Comparison of ENCODE assay signal across 16 cellular contexts in the genomic region with DNA sequence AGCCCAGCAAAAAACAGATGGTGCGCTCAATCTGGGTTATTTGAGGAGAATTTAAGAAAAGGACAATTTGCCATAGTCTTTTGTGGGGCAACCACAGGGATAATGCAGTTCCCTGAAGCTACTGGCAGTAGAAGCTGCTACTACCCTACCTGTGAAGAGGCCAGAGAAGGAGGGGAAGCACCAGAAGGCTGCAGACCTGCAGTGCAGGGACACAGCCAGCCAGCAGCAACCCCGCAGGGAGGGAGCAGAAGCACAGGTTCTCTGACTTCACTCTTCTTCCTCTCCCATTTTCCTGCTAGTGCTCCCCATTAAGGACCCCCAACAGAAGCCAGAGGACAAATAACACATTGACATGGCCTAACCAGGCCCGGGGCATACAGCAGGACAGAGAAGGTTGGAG. TPM values are rescaled to one million over a fixed set of nuclear protein-coding genes. Genes with fewer than 3 reads are reported as not detected.
DNase-seq lines count a peak whose midpoint lies in the region; ATAC-seq, FAIRE-seq and TF ChIP-seq lines count a peak whose summit lies in the region.
"Had no signal": no experiment of that assay in that cellular context is flagged by ENCODE, and none has a peak within 500 bp of the region (broad histone marks: within the 10 kb centered on the region; RNA-seq: fewer than 3 reads in every experiment).

No MANE protein-coding gene starts in this region.

- TF ChIP-seq EP300 in HepG2 (IDR thresholded peaks at IDR 0.05; ENCODE audit: low read depth in 2 of 2, low read length in 2 of 2) (no peak), HepG2 (CRISPR knock-in tag; IDR thresholded peaks at IDR 0.05; ENCODE audit: borderline replicate concordance) (no peak), stomach (IDR thresholded peaks at IDR 0.05) (no peak)

- no peaks in the 10 kb centered on the region for H3K36me3 ChIP-seq in HepG2 (replicated peaks in 1 of 2; ENCODE audit: control insufficient read depth in 1 of 2, insufficient read depth in 2 of 2, low read length in 2 of 2)
- no peaks in the 10 kb centered on the region for H3K36me3 ChIP-seq in stomach
- H3K36me3 ChIP-seq: ovary had no signal

- no peak overlapping the region for H3K4me3 ChIP-seq in HepG2 (replicated peaks in 1 of 3; ENCODE audit: insufficient read depth in 1 of 3, low read depth in 2 of 3, low read length in 3 of 3)
- H3K4me3 ChIP-seq in stomach = no peak overlapping the region
- H3K4me3 ChIP-seq: ovary had no signal

- H2AFZ ChIP-seq in HepG2 (ENCODE audit: low read length) = no peak overlapping the region

- in situ Hi-C loops in HepG2 (cut with HindIII; ENCODE audit: extremely low pct_ligation_motif_present, low pct_unique_long_range_greater_than_20kb) = no loop called here

- peaks cover 69% of the 10 kb centered on the region for H3K4me1 Mint-ChIP-seq in activated B cell treated with CpG ODN at 0.5 μM for 24 hours

- TF ChIP-seq CTCF in activated B cell treated with CpG ODN at 0.5 μM for 24 hours (IDR thresholded peaks at IDR 0.05) (no peak), HepG2 (CRISPR knock-in tag; IDR thresholded peaks at IDR 0.05) (no peak), stomach (IDR thresholded peaks at IDR 0.05) (no peak)

- H3K27me3 ChIP-seq in HepG2 (ENCODE audit: control insufficient read depth in 1 of 2, insufficient read depth in 2 of 2, low read length in 2 of 2) (peaks cover 0 to 7% of the 10 kb centered on the region in 2 experiments; a peak in 2 of 5 replicates), stomach (no peaks in the 10 kb centered on the region)
- H3K27me3 ChIP-seq: ovary had no signal

- TF ChIP-seq POLR2A in HepG2 (IDR thresholded peaks at IDR 0.05; ENCODE audit: insufficient read depth in 1 of 2, low read depth in 2 of 2, low read length in 2 of 2) = no peak
- no peak for TF ChIP-seq POLR2A in stomach (IDR thresholded peaks at IDR 0.05)

- H3K27ac ChIP-seq in HepG2 (ENCODE audit: extremely low read length, insufficient read depth, low read length) = no peak overlapping the region
- peak overlapping the region in 4 of 5 donors; percentile 25 to 73 (median 60) for H3K27ac ChIP-seq in stomach

- no TSS peak for BruUV-seq in HepG2 (replicated peaks; lab: Mats Ljungman, UMichigan)

- H3K27ac Mint-ChIP-seq in activated B cell treated with CpG ODN at 0.5 μM for 24 hours = peak overlapping the region; percentile 97
- H3K27ac Mint-ChIP-seq: activated CD4-positive, alpha-beta T cell treated with anti-CD3 and anti-CD28 coated beads, Interleukin-2, amount 10 ng/mL, durations not matched to agents 7 days and 5 days; activated T-helper 2 cell treated with anti-CD3 and anti-CD28 coated beads, Interferon-gamma antibody, Interleukin-2, Interleukin-4, amounts not matched to agents 10 μg/mL and 5 μg/mL and 100 μg/mL, durations not matched to agents 14 hours and 24 hours and 36 hours; stimulated activated effector memory CD8-positive, alpha-beta T cell treated with anti-CD3 and anti-CD28 coated beads, Interleukin-12 subunit alpha, Interleukin-12 subunit beta, amount 100 ng/mL, for 72 hours had no signal

- H3K4me1 ChIP-seq in HepG2 (ENCODE audit: insufficient read depth, low read length) (no peaks in the 10 kb centered on the region), stomach (peaks cover 0 to 18% (median 9%) of the 10 kb centered on the region in 4 donors)

- no peaks in the 10 kb centered on the region for H3K27me3 Mint-ChIP-seq in activated B cell treated with CpG ODN at 0.5 μM for 24 hours

- DNase-seq in GM19239 (ENCODE audit: insufficient read length, low spot score) = no peak
- DNase-seq in activated B cell treated with CpG ODN at 0.5 μM for 24 hours = no peak
- no peak for DNase-seq in HepG2 (ENCODE audit: low spot score)
- DNase-seq in stomach = no peak
- no peak for DNase-seq in NCI-H2029 (lab: John Stamatoyannopoulos, UW)
- DNase-seq in T1000 (lab: John Stamatoyannopoulos, UW) = no peak
- DNase-seq: activated CD4-positive, alpha-beta T cell treated with anti-CD3 and anti-CD28 coated beads, Interleukin-2, amount 10 ng/mL, durations not matched to agents 7 days and 5 days; Caco-2; effector memory CD4-positive, alpha-beta T cell; Karpas-422; NCI-H2107 had no signal

- ATAC-seq in activated B cell treated with CpG ODN at 0.5 μM for 24 hours (ENCODE audit: low read depth) (no peak), HepG2 (peak; percentile 45; the same call in 1 of the 3 replicates), GM19324 (IDR thresholded peaks at IDR 0.05; ENCODE audit: low FRiP score, unreplicated experiment) (no peak)
- ATAC-seq: stimulated activated effector memory CD8-positive, alpha-beta T cell treated with anti-CD3 and anti-CD28 coated beads, Interleukin-12 subunit alpha, Interleukin-12 subunit beta, amount 100 ng/mL, for 72 hours had no signal

- H4K20me1 ChIP-seq in HepG2 (ENCODE audit: insufficient read depth, low read length) = no peaks in the 10 kb centered on the region

- intact Hi-C loops in activated B cell treated with CpG ODN at 0.5 μM for 24 hours (cut with micrococcal nuclease) = no loop called here
- intact Hi-C loops in HepG2 (cut with micrococcal nuclease; ENCODE audit: unreplicated experiment) = no loop called here
- intact Hi-C loops in stomach (cut with DNase I; ENCODE audit: low total_unique reads) = no loop called here

- H3K4me3 Mint-ChIP-seq in activated B cell treated with CpG ODN at 0.5 μM for 24 hours = no peak overlapping the region
- H3K4me3 Mint-ChIP-seq: activated CD4-positive, alpha-beta T cell treated with anti-CD3 and anti-CD28 coated beads, Interleukin-2, amount 10 ng/mL, durations not matched to agents 7 days and 5 days; brain; stimulated activated effector memory CD8-positive, alpha-beta T cell treated with anti-CD3 and anti-CD28 coated beads, Interleukin-12 subunit alpha, Interleukin-12 subunit beta, amount 100 ng/mL, for 72 hours had no signal

- 71% methylated on average over 3 of the region's 3 CpGs for WGBS in HepG2 (ENCODE audit: low lambda C conversion rate)
- WGBS in stomach, 5 donors = 86 to 98% (median 91%) methylated on average over 2 to 3 of the region's 3 CpGs

- CTCF ChIA-PET in activated B cell treated with CpG ODN at 0.5 μM for 24 hours (lab: Charles Lee) (interaction anchor here (1.2 kb wide), 1 partner anchor 71 kb away, joined by 3 read pairs; a partner anchor contains a TSS), HepG2 (lab: Yijun Ruan, JAX; ENCODE audit: low intra/inter-chr PET ratio, low total read pairs) (no interaction called here)

- no peaks in the 10 kb centered on the region for H3K36me3 Mint-ChIP-seq in activated B cell treated with CpG ODN at 0.5 μM for 24 hours (ENCODE audit: low read depth)
- H3K36me3 Mint-ChIP-seq: brain; stimulated activated effector memory CD8-positive, alpha-beta T cell treated with anti-CD3 and anti-CD28 coated beads, Interleukin-12 subunit alpha, Interleukin-12 subunit beta, amount 100 ng/mL, for 72 hours had no signal

- no peak overlapping the region for H3K4me2 ChIP-seq in HepG2 (ENCODE audit: low read depth, low read length)

- no peaks in the 10 kb centered on the region for H3K9me3 Mint-ChIP-seq in activated B cell treated with CpG ODN at 0.5 μM for 24 hours
- H3K9me3 Mint-ChIP-seq: activated CD4-positive, alpha-beta T cell treated with anti-CD3 and anti-CD28 coated beads, Interleukin-2, amount 10 ng/mL, durations not matched to agents 7 days and 5 days; activated T-helper 2 cell treated with anti-CD3 and anti-CD28 coated beads, Interferon-gamma antibody, Interleukin-2, Interleukin-4, amounts not matched to agents 10 μg/mL and 5 μg/mL and 100 μg/mL, durations not matched to agents 14 hours and 24 hours and 36 hours; stimulated activated effector memory CD8-positive, alpha-beta T cell treated with anti-CD3 and anti-CD28 coated beads, Interleukin-12 subunit alpha, Interleukin-12 subunit beta, amount 100 ng/mL, for 72 hours had no signal

- no peaks in the 10 kb centered on the region for H3K79me2 ChIP-seq in HepG2 (ENCODE audit: insufficient read depth, low read length)

- no peak for TF ChIP-seq RAD21 in HepG2 (CRISPR knock-in tag; IDR thresholded peaks at IDR 0.05)

- FAIRE-seq in GM19239 (lab: Jason Lieb, UNC) (peak; percentile 40), HepG2 (lab: Jason Lieb, UNC) (no peak)

- POLR2A ChIA-PET in activated B cell treated with CpG ODN at 0.5 μM for 24 hours (lab: Charles Lee) = interaction anchor here (0.8 to 4.4 kb wide), 3 partner anchors 7 to 75 kb away, joined by 3 to 51 read pairs (median 5); a partner anchor contains a TSS
- POLR2A ChIA-PET in HepG2 (lab: Yijun Ruan, JAX) = no interaction called here

- H3K9me3 ChIP-seq in HepG2 (ENCODE audit: low read length) (no peaks in the 10 kb centered on the region), stomach (no peaks in the 10 kb centered on the region)
- H3K9me3 ChIP-seq: Caco-2, ovary had no signal

- no peak overlapping the region for H3K9ac ChIP-seq in HepG2 (ENCODE audit: insufficient read depth, low read depth, low read length)

RNA-seq across cellular contexts. Expression of a gene that starts 30.3 kb away (rescaled TPM):
- total RNA-seq in activated B cell treated with CpG ODN at 0.5 μM for 24 hours = 5.5 and 6.7 TPM in 2 replicates
- total RNA-seq in HepG2 (2016; rRNA removed; fragmentation: Illumina TruSeq; extraction: Trizol) = 0.18 TPM in 1 of 2 replicates, not detected in the other
- total RNA-seq in HepG2 (2016; cell fraction: cytosol; rRNA removed; fragmentation: Illumina TruSeq; extraction: Trizol; ENCODE audit: low read depth) = not detected in 2 replicates
- 0.10 and 0.32 TPM in 2 replicates for total RNA-seq in HepG2 (2016; cell fraction: insoluble cytoplasmic fraction; rRNA removed; fragmentation: Illumina TruSeq; extraction: Trizol)
- total RNA-seq in HepG2 (2016; cell fraction: membrane; rRNA removed; fragmentation: Illumina TruSeq; extraction: Trizol) = 0.25 TPM in 1 of 2 replicates, not detected in the other
- 0.47 and 0.97 TPM in 2 replicates for total RNA-seq in HepG2 (2016; cell fraction: nucleus; rRNA removed; fragmentation: Illumina TruSeq; extraction: Trizol)
- 0.55 and 0.58 TPM in 2 replicates for polyA plus RNA-seq in HepG2 (2011; rRNA removed)
- polyA plus RNA-seq in HepG2 (2011; cell fraction: cytosol; rRNA removed) = 0.13 and 0.26 TPM in 2 replicates
- 1.2 and 2.5 TPM in 2 replicates for polyA plus RNA-seq in HepG2 (2011; cell fraction: nucleus; rRNA removed)
- 0.28 and 0.46 TPM in 2 replicates for polyA plus RNA-seq in HepG2 (2012)
- polyA plus RNA-seq in HepG2 (2016; cell fraction: cytosol; fragmentation: Illumina TruSeq; extraction: Trizol; ENCODE audit: low read depth) = not detected in 2 replicates
- polyA plus RNA-seq in HepG2 (2016; cell fraction: insoluble cytoplasmic fraction; fragmentation: Illumina TruSeq; extraction: Trizol; ENCODE audit: low read depth) = 0.13 and 0.19 TPM in 2 replicates
- polyA plus RNA-seq in HepG2 (2016; cell fraction: membrane; fragmentation: Illumina TruSeq; extraction: Trizol; ENCODE audit: low read depth) = not detected in 2 replicates
- polyA plus RNA-seq in HepG2 (2016; cell fraction: nucleus; fragmentation: Illumina TruSeq; extraction: Trizol; ENCODE audit: insufficient read depth, low read depth) = 1.1 and 2.1 TPM in 2 replicates
- 0.21 and 2.3 TPM in 2 replicates for polyA minus RNA-seq in HepG2 (2011; rRNA and poly(A)+ RNA removed; ENCODE audit: low replicate concordance)
- polyA minus RNA-seq in HepG2 (2011; cell fraction: cytosol; rRNA and poly(A)+ RNA removed) = not detected in 2 replicates
- 2.2 and 3.1 TPM in 2 replicates for polyA minus RNA-seq in HepG2 (2011; cell fraction: nucleus; rRNA and poly(A)+ RNA removed)
- total RNA-seq in stomach = 10 to 100 TPM in 1 of 5 donors, 1 to 10 TPM in 4; 8.5 to 10.7 (median 9.3) TPM
- polyA plus RNA-seq in stomach = 1 to 10 TPM; 1.4 to 5.6 (median 2.7) TPM

RNA-seq across cellular contexts. Expression of a gene that starts 32.4 kb away (rescaled TPM):
- total RNA-seq in activated B cell treated with CpG ODN at 0.5 μM for 24 hours = 0.56 and 1.1 TPM in 2 replicates
- 0.11 TPM in 1 of 2 replicates, not detected in the other for total RNA-seq in HepG2 (2016; rRNA removed; fragmentation: Illumina TruSeq; extraction: Trizol)
- not detected in 2 replicates for total RNA-seq in HepG2 (2016; cell fraction: cytosol; rRNA removed; fragmentation: Illumina TruSeq; extraction: Trizol; ENCODE audit: low read depth)
- not detected in 2 replicates for total RNA-seq in HepG2 (2016; cell fraction: insoluble cytoplasmic fraction; rRNA removed; fragmentation: Illumina TruSeq; extraction: Trizol)
- total RNA-seq in HepG2 (2016; cell fraction: membrane; rRNA removed; fragmentation: Illumina TruSeq; extraction: Trizol) = not detected in 2 replicates
- not detected in 2 replicates for total RNA-seq in HepG2 (2016; cell fraction: nucleus; rRNA removed; fragmentation: Illumina TruSeq; extraction: Trizol)
- 0.16 and 0.18 TPM in 2 replicates for polyA plus RNA-seq in HepG2 (2011; rRNA removed)
- 0.14 and 0.15 TPM in 2 replicates for polyA plus RNA-seq in HepG2 (2011; cell fraction: cytosol; rRNA removed)
- polyA plus RNA-seq in HepG2 (2011; cell fraction: nucleus; rRNA removed) = 0.28 TPM in 1 of 2 replicates, not detected in the other
- 0.09 and 0.15 TPM in 2 replicates for polyA plus RNA-seq in HepG2 (2012)
- not detected in 2 replicates for polyA plus RNA-seq in HepG2 (2016; cell fraction: cytosol; fragmentation: Illumina TruSeq; extraction: Trizol; ENCODE audit: low read depth)
- not detected in 2 replicates for polyA plus RNA-seq in HepG2 (2016; cell fraction: insoluble cytoplasmic fraction; fragmentation: Illumina TruSeq; extraction: Trizol; ENCODE audit: low read depth)
- polyA plus RNA-seq in HepG2 (2016; cell fraction: membrane; fragmentation: Illumina TruSeq; extraction: Trizol; ENCODE audit: low read depth) = not detected in 2 replicates
- polyA plus RNA-seq in HepG2 (2016; cell fraction: nucleus; fragmentation: Illumina TruSeq; extraction: Trizol; ENCODE audit: insufficient read depth, low read depth) = not detected in 2 replicates
- 0.14 and 0.82 TPM in 2 replicates for polyA minus RNA-seq in HepG2 (2011; rRNA and poly(A)+ RNA removed; ENCODE audit: low replicate concordance)
- not detected in 2 replicates for polyA minus RNA-seq in HepG2 (2011; cell fraction: cytosol; rRNA and poly(A)+ RNA removed)
- polyA minus RNA-seq in HepG2 (2011; cell fraction: nucleus; rRNA and poly(A)+ RNA removed) = not detected in 2 replicates
- total RNA-seq in stomach = 10 to 100 TPM in 1 of 5 donors, 1 to 10 TPM in 2, not detected in 2; 3.1 to 16.9 (median 9.3) TPM
- polyA plus RNA-seq in stomach = 1 to 10 TPM; 1.1 to 3.5 (median 2.3) TPM
- total RNA-seq: activated CD4-positive, alpha-beta T cell treated with anti-CD3 and anti-CD28 coated beads, Interleukin-2, amount 10 ng/mL, durations not matched to agents 7 days and 5 days; activated T-helper 2 cell treated with anti-CD3 and anti-CD28 coated beads, Interferon-gamma antibody, Interleukin-2, Interleukin-4, amounts not matched to agents 10 μg/mL and 5 μg/mL and 100 μg/mL, durations not matched to agents 14 hours and 24 hours and 36 hours had no signal

RNA-seq across cellular contexts. Expression of a gene that starts 47.1 kb away (rescaled TPM):
- 58.8 and 58.9 TPM in 2 replicates for total RNA-seq in activated B cell treated with CpG ODN at 0.5 μM for 24 hours
- total RNA-seq in HepG2 (2016; rRNA removed; fragmentation: Illumina TruSeq; extraction: Trizol) = 51.0 and 66.2 TPM in 2 replicates
- 38.5 and 43.1 TPM in 2 replicates for total RNA-seq in HepG2 (2016; cell fraction: cytosol; rRNA removed; fragmentation: Illumina TruSeq; extraction: Trizol; ENCODE audit: low read depth)
- total RNA-seq in HepG2 (2016; cell fraction: insoluble cytoplasmic fraction; rRNA removed; fragmentation: Illumina TruSeq; extraction: Trizol) = 55.5 and 63.3 TPM in 2 replicates
- 51.7 and 64.0 TPM in 2 replicates for total RNA-seq in HepG2 (2016; cell fraction: membrane; rRNA removed; fragmentation: Illumina TruSeq; extraction: Trizol)
- 20.8 and 27.4 TPM in 2 replicates for total RNA-seq in HepG2 (2016; cell fraction: nucleus; rRNA removed; fragmentation: Illumina TruSeq; extraction: Trizol)
- polyA plus RNA-seq in HepG2 (2011; rRNA removed) = 34.3 and 41.4 TPM in 2 replicates
- polyA plus RNA-seq in HepG2 (2011; cell fraction: cytosol; rRNA removed) = 19.2 and 23.8 TPM in 2 replicates
- 7.0 and 8.8 TPM in 2 replicates for polyA plus RNA-seq in HepG2 (2011; cell fraction: nucleus; rRNA removed)
- 39.2 and 39.8 TPM in 2 replicates for polyA plus RNA-seq in HepG2 (2012)
- polyA plus RNA-seq in HepG2 (2016; cell fraction: cytosol; fragmentation: Illumina TruSeq; extraction: Trizol; ENCODE audit: low read depth) = 52.8 and 70.6 TPM in 2 replicates
- polyA plus RNA-seq in HepG2 (2016; cell fraction: insoluble cytoplasmic fraction; fragmentation: Illumina TruSeq; extraction: Trizol; ENCODE audit: low read depth) = 95.8 and 101 TPM in 2 replicates
- polyA plus RNA-seq in HepG2 (2016; cell fraction: membrane; fragmentation: Illumina TruSeq; extraction: Trizol; ENCODE audit: low read depth) = 68.1 and 83.6 TPM in 2 replicates
- 44.3 and 48.4 TPM in 2 replicates for polyA plus RNA-seq in HepG2 (2016; cell fraction: nucleus; fragmentation: Illumina TruSeq; extraction: Trizol; ENCODE audit: insufficient read depth, low read depth)
- polyA minus RNA-seq in HepG2 (2011; rRNA and poly(A)+ RNA removed; ENCODE audit: low replicate concordance) = 7.3 and 16.0 TPM in 2 replicates
- 5.7 and 6.1 TPM in 2 replicates for polyA minus RNA-seq in HepG2 (2011; cell fraction: cytosol; rRNA and poly(A)+ RNA removed)
- 23.8 and 24.9 TPM in 2 replicates for polyA minus RNA-seq in HepG2 (2011; cell fraction: nucleus; rRNA and poly(A)+ RNA removed)
- 10 to 100 TPM; 28.6 to 65.9 (median 32.5) TPM for total RNA-seq in stomach
- 100 to 1,000 TPM; 164 to 184 (median 179) TPM for polyA plus RNA-seq in stomach

RNA-seq across cellular contexts. Expression of a gene that starts 50.8 kb away (rescaled TPM):
- 41.2 and 43.8 TPM in 2 replicates for total RNA-seq in activated B cell treated with CpG ODN at 0.5 μM for 24 hours
- total RNA-seq in HepG2 (2016; rRNA removed; fragmentation: Illumina TruSeq; extraction: Trizol) = 0.15 TPM in 1 of 2 replicates, not detected in the other
- total RNA-seq in HepG2 (2016; cell fraction: cytosol; rRNA removed; fragmentation: Illumina TruSeq; extraction: Trizol; ENCODE audit: low read depth) = not detected in 2 replicates
- total RNA-seq in HepG2 (2016; cell fraction: insoluble cytoplasmic fraction; rRNA removed; fragmentation: Illumina TruSeq; extraction: Trizol) = 0.04 and 0.07 TPM in 2 replicates
- not detected in 2 replicates for total RNA-seq in HepG2 (2016; cell fraction: membrane; rRNA removed; fragmentation: Illumina TruSeq; extraction: Trizol)
- 0.16 TPM in 1 of 2 replicates, not detected in the other for total RNA-seq in HepG2 (2016; cell fraction: nucleus; rRNA removed; fragmentation: Illumina TruSeq; extraction: Trizol)
- polyA plus RNA-seq in HepG2 (2011; rRNA removed) = 0.01 and 0.07 TPM in 2 replicates
- polyA plus RNA-seq in HepG2 (2011; cell fraction: cytosol; rRNA removed) = 0.01 and 0.10 TPM in 2 replicates
- 0.09 and 0.13 TPM in 2 replicates for polyA plus RNA-seq in HepG2 (2011; cell fraction: nucleus; rRNA removed)
- polyA plus RNA-seq in HepG2 (2012) = 0.04 TPM in 1 of 2 replicates, not detected in the other
- not detected in 2 replicates for polyA plus RNA-seq in HepG2 (2016; cell fraction: cytosol; fragmentation: Illumina TruSeq; extraction: Trizol; ENCODE audit: low read depth)
- polyA plus RNA-seq in HepG2 (2016; cell fraction: insoluble cytoplasmic fraction; fragmentation: Illumina TruSeq; extraction: Trizol; ENCODE audit: low read depth) = 0.09 TPM in 1 of 2 replicates, not detected in the other
- polyA plus RNA-seq in HepG2 (2016; cell fraction: membrane; fragmentation: Illumina TruSeq; extraction: Trizol; ENCODE audit: low read depth) = 0.03 TPM in 1 of 2 replicates, not detected in the other
- polyA plus RNA-seq in HepG2 (2016; cell fraction: nucleus; fragmentation: Illumina TruSeq; extraction: Trizol; ENCODE audit: insufficient read depth, low read depth) = 0.18 TPM in 1 of 2 replicates, not detected in the other
- polyA minus RNA-seq in HepG2 (2011; rRNA and poly(A)+ RNA removed; ENCODE audit: low replicate concordance) = not detected in 2 replicates
- not detected in 2 replicates for polyA minus RNA-seq in HepG2 (2011; cell fraction: cytosol; rRNA and poly(A)+ RNA removed)
- not detected in 2 replicates for polyA minus RNA-seq in HepG2 (2011; cell fraction: nucleus; rRNA and poly(A)+ RNA removed)
- total RNA-seq in stomach = 10 to 100 TPM in 1 of 5 donors, 1 to 10 TPM in 2, under 1 TPM in 1, not detected in 1; 0.89 to 21.4 (median 2.8) TPM
- 1 to 10 TPM; 1.8 to 3.7 (median 2.5) TPM for polyA plus RNA-seq in stomach
